8 cellular contexts compared by ENCODE assay signal in the genomic region with DNA sequence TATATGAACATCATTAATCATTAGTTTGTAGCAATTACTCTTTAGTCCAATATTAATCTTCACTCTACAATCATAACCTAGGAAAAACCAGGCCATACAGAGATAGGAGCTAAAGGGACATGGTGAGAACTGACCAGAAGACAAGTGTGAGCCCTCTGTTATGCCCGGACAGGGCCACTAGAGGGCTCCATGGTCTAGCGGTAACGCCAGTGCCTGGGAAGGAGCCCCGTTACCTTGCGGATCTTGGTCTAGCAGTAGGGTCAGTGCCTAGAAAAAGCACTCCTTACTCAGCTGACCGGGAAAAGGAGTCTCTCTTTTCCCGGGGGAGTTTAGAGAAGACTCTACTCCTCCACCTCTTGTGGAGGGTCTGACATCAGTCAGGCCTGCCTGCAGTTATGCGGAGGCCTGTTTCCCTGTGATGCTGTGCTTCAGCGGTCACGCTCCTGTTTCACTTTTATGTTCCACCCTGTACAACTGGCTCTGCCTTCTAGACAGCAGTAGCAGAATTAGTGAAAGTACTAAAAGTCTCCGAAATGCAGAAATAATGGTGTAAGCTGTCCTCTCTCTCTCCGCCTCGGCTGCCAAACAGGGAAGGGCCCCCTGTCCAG. TPM values are rescaled to one million over a fixed set of nuclear protein-coding genes. Genes with fewer than 3 reads are reported as not detected.
A peak's percentile ranks its signal among the peaks of the same experiment; 100 is the strongest.
DNase-seq lines count a peak whose midpoint lies in the region; ATAC-seq, FAIRE-seq and TF ChIP-seq lines count a peak whose summit lies in the region.

No MANE protein-coding gene starts in this region.

- H3K4me3 ChIP-seq in GM06990 (replicated peaks; ENCODE audit: low read depth, low read length) (peak overlapping the region; percentile 43), K562 (no peak overlapping the region)

- intact Hi-C loops in K562 (cut with micrococcal nuclease): loop anchor here (5.0 kb wide), 1 partner anchor 587 kb away; no protein-coding TSS in a partner anchor

- H4K20me1 ChIP-seq in K562 (replicated peaks; ENCODE audit: control insufficient read depth, insufficient read depth, low read length): no peaks in the 10 kb centered on the region

- peak overlapping the region; percentile 51; the same call in 1 of the 2 replicates for H2AFZ ChIP-seq in K562 (ENCODE audit: low read depth, low read length)

- TF ChIP-seq CTCF in GM06990 (IDR thresholded peaks at IDR 0.05; ENCODE audit: insufficient read depth, low read length, poor library complexity, severe bottlenecking): peak; percentile 88
- peak; percentile 79 to 87 (median 83) for TF ChIP-seq CTCF in K562 (IDR thresholded peaks at IDR 0.05 in 2 of 3, conservative IDR thresholded peaks at IDR 0.05 in 1 of 3; ENCODE audit: insufficient read depth in 2 of 3, low read depth in 1 of 3, low read length in 3 of 3)

- no peak for TF ChIP-seq EP300 in K562 (IDR thresholded peaks at IDR 0.05; ENCODE audit: low read length)

- no peak overlapping the region for H3K9ac ChIP-seq in K562 (ENCODE audit: insufficient read depth in 1 of 2, low read depth in 2 of 2, low read length in 2 of 2)

- H3K79me2 ChIP-seq in K562 (ENCODE audit: control insufficient read depth, insufficient read depth, low read length): no peaks in the 10 kb centered on the region

- peak; percentile 13 for DNase-seq in GM06990 (ENCODE audit: extremely low read depth, insufficient read length)
- peak; percentile 50 for DNase-seq in NCI-H1105 treated with DMSO at 0.1 percent for 48 hours (lab: John Stamatoyannopoulos, UW)
- peak; percentile 53 to 74 (median 57) for DNase-seq in K562 (ENCODE audit: extremely low read depth in 1 of 4, low spot score in 3 of 4)
- DNase-seq in iPS-NIHi7 (ENCODE audit: extremely low spot score): peak; percentile 71
- peak; percentile 23 for DNase-seq in smooth muscle cell of the brain vasculature (ENCODE audit: low read depth, low spot score)

- CTCF ChIA-PET in K562 (lab: Yijun Ruan, JAX; ENCODE audit: low intra/inter-chr PET ratio): interaction anchor here (0.6 to 1.1 kb wide), 2 partner anchors 279 to 590 kb away, joined by 4 to 5 read pairs; no protein-coding TSS in a partner anchor

- H3K27me3 ChIP-seq in GM06990 (replicated peaks; ENCODE audit: control insufficient read depth, insufficient read depth, low read length): no peaks in the 10 kb centered on the region
- peaks cover 6 to 9% of the 10 kb centered on the region in 2 experiments; a peak in 4 of 5 replicates for H3K27me3 ChIP-seq in K562 (ENCODE audit: control insufficient read depth in 2 of 2, insufficient read depth in 2 of 2, low read length in 2 of 2)

- no peaks in the 10 kb centered on the region for H3K4me1 ChIP-seq in K562 (replicated peaks in 1 of 2; ENCODE audit: control insufficient read depth in 2 of 2, insufficient read depth in 2 of 2, low read length in 2 of 2)

- POLR2A ChIA-PET in K562 (lab: Yijun Ruan, JAX): interaction anchor here (1.1 to 1.2 kb wide), 2 partner anchors 106 to 229 kb away, joined by 4 to 5 read pairs; a partner anchor contains a TSS

- FAIRE-seq in TTC549 (lab: Jason Lieb, UNC) (peak; percentile 82), K562 (lab: Jason Lieb, UNC) (peak; percentile 92)

- peak; percentile 67 to 92 for TF ChIP-seq RAD21 in K562 (CRISPR knock-in tag; conservative IDR thresholded peaks at IDR 0.05 in 1 of 2, IDR thresholded peaks at IDR 0.05 in 1 of 2)

- in situ Hi-C loops in K562 (cut with MboI): no loop called here

- BruUV-seq in K562 (replicated peaks; lab: Mats Ljungman, UMichigan): no TSS peak

- H3K9me1 ChIP-seq in K562 (ENCODE audit: control insufficient read depth, insufficient read depth, low read length): no peaks in the 10 kb centered on the region

- 27% methylated on average over 13 of the region's 13 CpGs for WGBS in K562 (ENCODE audit: insufficient coverage, low coverage, missing lambda C conversion rate)

- H3K4me2 ChIP-seq in K562 (ENCODE audit: insufficient read depth, low read length): peak overlapping the region; percentile 57

- peak; percentile 88 for ATAC-seq in K562
- no peak for ATAC-seq in HG02852 (IDR thresholded peaks at IDR 0.05; ENCODE audit: unreplicated experiment)
- no peak for ATAC-seq in HG03175 (IDR thresholded peaks at IDR 0.05; ENCODE audit: unreplicated experiment)

- H3K9me3 ChIP-seq in K562 (replicated peaks; ENCODE audit: control insufficient read depth, insufficient read depth, low read depth, low read length): no peaks in the 10 kb centered on the region

- H3K36me3 ChIP-seq in GM06990 (ENCODE audit: control insufficient read depth, insufficient read depth, low read length): no peaks in the 10 kb centered on the region
- H3K36me3 ChIP-seq in K562 (ENCODE audit: control insufficient read depth, insufficient read depth, low read length): no peaks in the 10 kb centered on the region

- TF ChIP-seq POLR2A in K562 (conservative IDR thresholded peaks at IDR 0.05): no peak

- no peak overlapping the region for H3K27ac ChIP-seq in K562 (ENCODE audit: extremely low read depth, low read depth, low read length)

TF ChIP-seq in K562, 482 proteins besides CTCF, POLR2A, EP300 and RAD21 (continues in another document):
- TF ChIP-seq STAG1 (CRISPR knock-in tag; IDR thresholded peaks at IDR 0.05; ENCODE audit: borderline replicate concordance): peak; percentile 73; the same call in 1 of the 2 replicates
- TF ChIP-seq HNRNPK (IDR thresholded peaks at IDR 0.05; ENCODE audit: low read depth, low read length, poor library complexity, severe bottlenecking): no peak
- TF ChIP-seq ARID2 (IDR thresholded peaks at IDR 0.05): 0 out of 2 replicates have a peak, but pooled peaks have one; percentile 48

RNA-seq across cellular contexts. Expression of a gene that starts 13.8 kb away (rescaled TPM):
- total RNA-seq in K562 (2011; cell fraction: chromatin; rRNA removed; ENCODE audit: low replicate concordance): not detected in 2 replicates
- total RNA-seq in K562 (2011; cell fraction: nucleolus; rRNA removed): not detected in 2 replicates
- not detected in 2 replicates for total RNA-seq in K562 (2011; cell fraction: nucleoplasm; rRNA removed)
- total RNA-seq in K562 (2014; rRNA removed) (not detected in 2 replicates), K562 (2014; rRNA removed; fragmentation: Illumina TruSeq; extraction: Trizol) (not detected in 2 replicates), K562 (2015; rRNA removed; fragmentation: Illumina TruSeq; extraction: Trizol) (not detected in 2 replicates), K562 (2021) (not detected in 2 replicates)
- polyA plus RNA-seq in K562 (2011; rRNA removed) (not detected in 2 replicates), K562 (2014; fragmentation: Illumina TruSeq; extraction: Trizol) (not detected in 2 replicates), K562 (2014; fragmentation: Nextera tagmentation; extraction: Ambion mirVana) (not detected), K562 (2014; rRNA removed) (not detected in 2 replicates)
- polyA plus RNA-seq in K562 (2011; cell fraction: cytosol; rRNA removed): not detected in 2 replicates
- polyA plus RNA-seq in K562 (2011; cell fraction: nucleus; rRNA removed): not detected in 2 replicates
- polyA plus RNA-seq in K562 (2012): not detected in 2 replicates
- not detected in 2 replicates for polyA minus RNA-seq in K562 (2011; rRNA and poly(A)+ RNA removed)
- not detected in 2 replicates for polyA minus RNA-seq in K562 (2011; cell fraction: cytosol; rRNA and poly(A)+ RNA removed)
- polyA minus RNA-seq in K562 (2011; cell fraction: nucleus; rRNA and poly(A)+ RNA removed): not detected in 2 replicates

RNA-seq across cellular contexts. Expression of a gene that starts 26.8 kb away (rescaled TPM):
- 2.6 and 3.0 TPM in 2 replicates for total RNA-seq in K562 (2011; cell fraction: chromatin; rRNA removed; ENCODE audit: low replicate concordance)
- 1.8 and 2.0 TPM in 2 replicates for total RNA-seq in K562 (2011; cell fraction: nucleolus; rRNA removed)
- 3.1 TPM in 2 replicates for total RNA-seq in K562 (2011; cell fraction: nucleoplasm; rRNA removed)
- total RNA-seq in K562 (2014; rRNA removed) (0.05 and 0.20 TPM in 2 replicates), K562 (2014; rRNA removed; fragmentation: Illumina TruSeq; extraction: Trizol) (0.45 and 0.51 TPM in 2 replicates), K562 (2015; rRNA removed; fragmentation: Illumina TruSeq; extraction: Trizol) (0.43 and 0.72 TPM in 2 replicates), K562 (2021) (0.40 and 0.49 TPM in 2 replicates)
- polyA plus RNA-seq in K562 (2011; rRNA removed) (0.75 and 1.2 TPM in 2 replicates), K562 (2014; fragmentation: Illumina TruSeq; extraction: Trizol) (0.39 and 0.62 TPM in 2 replicates), K562 (2014; fragmentation: Nextera tagmentation; extraction: Ambion mirVana) (under 1 TPM; 0.22 to 0.25 TPM), K562 (2014; rRNA removed) (0.42 and 0.45 TPM in 2 replicates)
- 0.70 and 2.0 TPM in 2 replicates for polyA plus RNA-seq in K562 (2011; cell fraction: cytosol; rRNA removed)
- polyA plus RNA-seq in K562 (2011; cell fraction: nucleus; rRNA removed): 1.7 and 1.8 TPM in 2 replicates
- 0.33 and 0.42 TPM in 2 replicates for polyA plus RNA-seq in K562 (2012)
- polyA minus RNA-seq in K562 (2011; rRNA and poly(A)+ RNA removed): 0.70 and 0.93 TPM in 2 replicates
- polyA minus RNA-seq in K562 (2011; cell fraction: cytosol; rRNA and poly(A)+ RNA removed): 0.48 and 0.55 TPM in 2 replicates
- 0.67 and 0.78 TPM in 2 replicates for polyA minus RNA-seq in K562 (2011; cell fraction: nucleus; rRNA and poly(A)+ RNA removed)

RNA-seq across cellular contexts. Expression of a gene that starts 45.1 kb away (rescaled TPM):
- total RNA-seq in K562 (2011; cell fraction: chromatin; rRNA removed; ENCODE audit: low replicate concordance): not detected in 2 replicates
- total RNA-seq in K562 (2011; cell fraction: nucleolus; rRNA removed): not detected in 2 replicates
- total RNA-seq in K562 (2011; cell fraction: nucleoplasm; rRNA removed): not detected in 2 replicates
- total RNA-seq in K562 (2014; rRNA removed) (not detected in 2 replicates), K562 (2014; rRNA removed; fragmentation: Illumina TruSeq; extraction: Trizol) (not detected in 2 replicates), K562 (2015; rRNA removed; fragmentation: Illumina TruSeq; extraction: Trizol) (not detected in 2 replicates), K562 (2021) (not detected in 2 replicates)
- polyA plus RNA-seq in K562 (2011; rRNA removed) (not detected in 2 replicates), K562 (2014; fragmentation: Illumina TruSeq; extraction: Trizol) (not detected in 2 replicates), K562 (2014; fragmentation: Nextera tagmentation; extraction: Ambion mirVana) (not detected), K562 (2014; rRNA removed) (not detected in 2 replicates)
- not detected in 2 replicates for polyA plus RNA-seq in K562 (2011; cell fraction: cytosol; rRNA removed)
- polyA plus RNA-seq in K562 (2011; cell fraction: nucleus; rRNA removed): not detected in 2 replicates
- polyA plus RNA-seq in K562 (2012): not detected in 2 replicates
- not detected in 2 replicates for polyA minus RNA-seq in K562 (2011; rRNA and poly(A)+ RNA removed)
- polyA minus RNA-seq in K562 (2011; cell fraction: cytosol; rRNA and poly(A)+ RNA removed): not detected in 2 replicates
- not detected in 2 replicates for polyA minus RNA-seq in K562 (2011; cell fraction: nucleus; rRNA and poly(A)+ RNA removed)

Comparison
In these comparisons a context has a peak if more than half of its experiments do, and no peak if none do; other contexts are left out.
1. DNase-seq: peak in every context shown above with its lines; median percentile 71 in iPS-NIHi7; 57 in K562; 50 in NCI-H1105 treated with DMSO at 0.1 percent for 48 hours; 23 in smooth muscle cell of the brain vasculature; 13 in GM06990.